1 cellular context compared by ENCODE assay signal in genomic region chr2:15783489-15783888, GRCh38.
TF ChIP-seq lines count a peak whose summit lies in the region.

No MANE protein-coding gene starts in this region.

TF ChIP-seq in A549, 52 proteins besides CTCF, POLR2A, EP300 and RAD21 (continued from another document):
- no peak for TF ChIP-seq REST (IDR thresholded peaks at IDR 0.05)
- TF ChIP-seq EHMT2 (IDR thresholded peaks at IDR 0.05; ENCODE audit: low read depth): no peak
- TF ChIP-seq MAFK (IDR thresholded peaks at IDR 0.05; ENCODE audit: partially characterized antibody): no peak
- no peak for TF ChIP-seq TFCP2L1 (CRISPR knock-in tag; IDR thresholded peaks at IDR 0.05)
- TF ChIP-seq SREBF2 (IDR thresholded peaks at IDR 0.05): no peak
- TF ChIP-seq NPAS2 (CRISPR knock-in tag; IDR thresholded peaks at IDR 0.05; ENCODE audit: borderline replicate concordance): no peak
- no peak for TF ChIP-seq HDAC2 (IDR thresholded peaks at IDR 0.05)
- no peak for TF ChIP-seq HES2 (IDR thresholded peaks at IDR 0.05)
